ENCODE assay signal across 17 cellular contexts in the genomic region with DNA sequence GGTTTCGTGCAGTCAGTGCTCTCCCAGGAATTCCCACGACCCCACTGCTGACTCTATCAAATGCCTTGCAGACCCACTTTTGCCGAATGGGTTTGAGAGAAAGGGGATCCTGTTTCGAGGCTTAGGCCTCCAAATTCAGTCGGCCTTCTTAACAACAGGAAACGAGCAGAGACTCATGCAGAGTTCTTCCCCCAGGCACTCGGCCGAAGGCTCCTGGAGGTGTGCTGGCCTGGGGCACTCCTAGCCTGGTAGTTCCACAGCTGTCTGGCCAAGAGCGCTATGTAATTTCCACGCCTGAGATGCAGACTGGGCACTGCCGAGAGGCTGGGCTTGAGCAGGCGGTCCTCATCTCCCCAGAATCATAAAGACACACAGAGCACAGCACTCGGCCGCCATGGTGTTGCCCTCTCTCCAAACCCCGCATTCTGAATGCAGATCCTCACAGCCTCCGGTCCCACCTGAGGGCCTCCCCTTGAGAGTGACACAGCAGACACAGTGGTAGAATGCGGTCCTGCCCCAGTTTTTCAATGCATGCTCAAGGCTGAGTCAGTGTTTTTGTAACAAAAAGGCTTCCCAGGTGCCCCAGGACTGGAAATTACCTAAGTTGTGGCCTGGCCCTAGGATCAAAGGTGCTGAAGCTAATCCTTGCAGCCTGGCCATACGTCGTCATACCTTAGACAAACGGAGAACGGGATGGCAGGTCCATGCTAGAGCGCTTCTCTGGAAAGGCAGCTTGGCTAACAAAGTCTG.
"Had no signal": no experiment of that assay in that cellular context is flagged by ENCODE, and none has a peak within 500 bp of the region (broad histone marks: within the 10 kb centered on the region; RNA-seq: fewer than 3 reads in every experiment).

No MANE protein-coding gene starts in this region.

- ATAC-seq: heart left ventricle; naive thymus-derived CD8-positive, alpha-beta T cell had no signal

- H3K9me3 ChIP-seq: heart left ventricle, upper lobe of left lung had no signal

- H3K27me3 Mint-ChIP-seq: activated CD4-positive, alpha-beta T cell treated with anti-CD3 and anti-CD28 coated beads, Interleukin-2, amount 10 ng/mL, durations not matched to agents 24 days and 14 days; activated naive CD8-positive, alpha-beta T cell treated with anti-CD3 and anti-CD28 coated beads for 36 hours; naive thymus-derived CD8-positive, alpha-beta T cell; stimulated activated naive CD8-positive, alpha-beta T cell treated with anti-CD3 and anti-CD28 coated beads, Interleukin-15, Interleukin-2, amounts not matched to agents 100 ng/mL and 50 ng/mL, for 24 hours had no signal

- FAIRE-seq: frontal cortex had no signal

- H3K27me3 ChIP-seq: brain microvascular endothelial cell, heart left ventricle, upper lobe of left lung had no signal

- H3K27ac Mint-ChIP-seq: activated CD4-positive, alpha-beta T cell treated with anti-CD3 and anti-CD28 coated beads, Interleukin-2, amount 10 ng/mL, durations not matched to agents 24 days and 14 days; activated naive CD8-positive, alpha-beta T cell treated with anti-CD3 and anti-CD28 coated beads for 36 hours; activated T-helper 1 cell treated with anti-CD3 and anti-CD28 coated beads, Interleukin-12 subunit alpha, Interleukin-12 subunit beta, Interleukin-2, Interleukin-4 antibody, amounts not matched to agents 30 ng/mL and 10 ng/mL and 1 ng/mL, durations not matched to agents 14 hours and 24 hours and 36 hours; naive thymus-derived CD8-positive, alpha-beta T cell; stimulated activated naive CD8-positive, alpha-beta T cell treated with anti-CD3 and anti-CD28 coated beads, Interleukin-15, Interleukin-2, amounts not matched to agents 100 ng/mL and 50 ng/mL, for 24 hours; T-helper 1 cell treated with Interleukin-12 subunit alpha and Interleukin-12 subunit beta and Interleukin-4 antibody, amounts not matched to agents 30 μg/mL and 1 μg/mL, for 36 hours had no signal

- DNase-seq: activated CD4-positive, alpha-beta T cell treated with anti-CD3 and anti-CD28 coated beads, Interleukin-2, amount 10 ng/mL, durations not matched to agents 24 days and 14 days; activated CD4-positive, CD25-positive, alpha-beta regulatory T cell; activated CD8-positive, alpha-beta memory T cell treated with anti-CD3 and anti-CD28 coated beads, Interleukin-2, amount 50 U/mL, for 48 hours; activated naive CD8-positive, alpha-beta T cell treated with anti-CD3 and anti-CD28 coated beads for 36 hours; brain microvascular endothelial cell; cortex of kidney; effector CD8-positive, alpha-beta T cell; heart left ventricle; naive thymus-derived CD8-positive, alpha-beta T cell; occipital lobe; stimulated activated CD4-positive, alpha-beta T cell treated with anti-CD3 and anti-CD28 coated beads, Interleukin-2, amount 100 ng/mL, for 48 hours; upper lobe of left lung had no signal

- H3K9me3 Mint-ChIP-seq: activated CD4-positive, alpha-beta T cell treated with anti-CD3 and anti-CD28 coated beads, Interleukin-2, amount 10 ng/mL, durations not matched to agents 24 days and 14 days; activated naive CD8-positive, alpha-beta T cell treated with anti-CD3 and anti-CD28 coated beads for 36 hours; activated T-helper 1 cell treated with anti-CD3 and anti-CD28 coated beads, Interleukin-12 subunit alpha, Interleukin-12 subunit beta, Interleukin-2, Interleukin-4 antibody, amounts not matched to agents 30 ng/mL and 10 ng/mL and 1 ng/mL, durations not matched to agents 14 hours and 24 hours and 36 hours; naive thymus-derived CD8-positive, alpha-beta T cell; stimulated activated naive CD8-positive, alpha-beta T cell treated with anti-CD3 and anti-CD28 coated beads, Interleukin-15, Interleukin-2, amounts not matched to agents 100 ng/mL and 50 ng/mL, for 24 hours; T-helper 1 cell treated with Interleukin-12 subunit alpha and Interleukin-12 subunit beta and Interleukin-4 antibody, amounts not matched to agents 30 μg/mL and 1 μg/mL, for 36 hours had no signal

- H3K4me1 Mint-ChIP-seq: activated CD4-positive, alpha-beta T cell treated with anti-CD3 and anti-CD28 coated beads, Interleukin-2, amount 10 ng/mL, durations not matched to agents 24 days and 14 days had no signal

- H3K4me3 Mint-ChIP-seq: activated CD4-positive, alpha-beta T cell treated with anti-CD3 and anti-CD28 coated beads, Interleukin-2, amount 10 ng/mL, durations not matched to agents 24 days and 14 days; activated naive CD8-positive, alpha-beta T cell treated with anti-CD3 and anti-CD28 coated beads for 36 hours; activated T-helper 1 cell treated with anti-CD3 and anti-CD28 coated beads, Interleukin-12 subunit alpha, Interleukin-12 subunit beta, Interleukin-2, Interleukin-4 antibody, amounts not matched to agents 30 ng/mL and 10 ng/mL and 1 ng/mL, durations not matched to agents 14 hours and 24 hours and 36 hours; naive thymus-derived CD8-positive, alpha-beta T cell; stimulated activated naive CD8-positive, alpha-beta T cell treated with anti-CD3 and anti-CD28 coated beads, Interleukin-15, Interleukin-2, amounts not matched to agents 100 ng/mL and 50 ng/mL, for 24 hours; T-helper 1 cell treated with Interleukin-12 subunit alpha and Interleukin-12 subunit beta and Interleukin-4 antibody, amounts not matched to agents 30 μg/mL and 1 μg/mL, for 36 hours had no signal

- H3K36me3 Mint-ChIP-seq: activated naive CD8-positive, alpha-beta T cell treated with anti-CD3 and anti-CD28 coated beads for 36 hours had no signal

- H3K4me3 ChIP-seq: heart left ventricle, lung, upper lobe of left lung had no signal

- H3K27ac ChIP-seq: brain microvascular endothelial cell, heart left ventricle, upper lobe of left lung had no signal
